ENCODE assay signal across 12 cellular contexts in the genomic region with DNA sequence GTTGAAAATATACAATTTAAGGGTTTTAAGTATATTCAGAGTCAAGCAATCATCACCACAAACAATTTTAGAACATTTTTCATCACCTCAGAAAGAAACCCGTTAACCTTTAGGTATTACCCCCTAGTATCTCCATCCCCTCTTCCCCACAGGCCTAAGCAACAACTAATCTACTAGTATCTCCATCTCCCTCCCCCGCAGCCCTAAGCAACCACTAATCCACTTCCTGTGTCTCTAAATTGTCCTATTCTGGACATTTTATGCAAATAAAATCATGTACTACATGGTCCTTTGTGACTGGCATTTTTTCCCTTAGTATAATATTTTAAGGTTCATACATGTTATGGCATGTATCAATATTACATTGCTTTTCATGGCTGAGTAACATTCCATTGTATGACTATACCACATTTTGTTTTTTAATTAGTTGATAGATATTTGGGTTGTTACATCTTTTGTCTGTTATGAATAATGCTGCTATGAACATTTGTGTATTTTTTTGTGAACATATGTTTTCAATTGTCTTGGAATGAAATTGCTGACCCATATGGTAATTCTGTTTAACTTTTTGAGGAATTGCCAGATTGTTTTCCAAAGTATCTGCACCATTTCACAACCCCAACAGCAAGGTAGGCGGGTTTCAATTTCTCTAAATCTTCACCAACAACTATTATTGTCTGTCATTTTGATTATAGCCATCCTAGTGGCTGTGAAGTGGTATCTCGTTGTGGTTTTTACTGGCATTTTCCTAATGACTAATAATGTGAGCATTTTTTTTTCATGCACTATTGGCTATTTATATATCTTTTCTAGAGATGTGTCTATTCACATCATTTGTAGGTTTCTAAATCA.
DNase-seq lines count a peak whose midpoint lies in the region; ATAC-seq and TF ChIP-seq lines count a peak whose summit lies in the region.
"Had no signal": no experiment of that assay in that cellular context is flagged by ENCODE, and none has a peak within 500 bp of the region (broad histone marks: within the 10 kb centered on the region; RNA-seq: fewer than 3 reads in every experiment).

No MANE protein-coding gene starts in this region.

- peak overlapping the region; percentile 13 for H3K4me3 Mint-ChIP-seq in activated naive CD8-positive, alpha-beta T cell treated with anti-CD3 and anti-CD28 coated beads, Interleukin-2, amount 10 ng/mL, durations not matched to agents 7 days and 5 days

- ATAC-seq in HG03060 (IDR thresholded peaks at IDR 0.05; ENCODE audit: low read depth, unreplicated experiment) (peak; percentile 47), body of pancreas (no peak)
- peak; percentile 35 for ATAC-seq in activated naive CD8-positive, alpha-beta T cell treated with anti-CD3 and anti-CD28 coated beads, Interleukin-2, amount 10 ng/mL, durations not matched to agents 7 days and 5 days (ENCODE audit: low read depth)
- ATAC-seq: naive thymus-derived CD4-positive, alpha-beta T cell had no signal

- H3K27ac Mint-ChIP-seq in activated naive CD8-positive, alpha-beta T cell treated with anti-CD3 and anti-CD28 coated beads, Interleukin-2, amount 10 ng/mL, durations not matched to agents 7 days and 5 days, result peak overlapping the region; percentile 2

- no peak for TF ChIP-seq CTCF in dorsolateral prefrontal cortex (IDR thresholded peaks at IDR 0.05 in 54 of 56, conservative IDR thresholded peaks at IDR 0.05 in 2 of 56; ENCODE audit: low read depth in 1 of 56, partially characterized antibody in 56 of 56)
- TF ChIP-seq CTCF in body of pancreas (IDR thresholded peaks at IDR 0.05), result no peak
- TF ChIP-seq CTCF in testis (IDR thresholded peaks at IDR 0.05), result no peak

- H3K4me1 ChIP-seq in body of pancreas (peaks cover 5% of the 10 kb centered on the region), testis (no peaks in the 10 kb centered on the region)

- H3K4me1 Mint-ChIP-seq in activated naive CD8-positive, alpha-beta T cell treated with anti-CD3 and anti-CD28 coated beads, Interleukin-2, amount 10 ng/mL, durations not matched to agents 7 days and 5 days, result peaks cover 29% of the 10 kb centered on the region

- no peak for TF ChIP-seq POLR2A in body of pancreas (IDR thresholded peaks at IDR 0.05)
- TF ChIP-seq POLR2A in testis (IDR thresholded peaks at IDR 0.05), result no peak

- H3K9me3 Mint-ChIP-seq in activated naive CD8-positive, alpha-beta T cell treated with anti-CD3 and anti-CD28 coated beads, Interleukin-2, amount 10 ng/mL, durations not matched to agents 7 days and 5 days, result peaks cover 4% of the 10 kb centered on the region

- no peaks in the 10 kb centered on the region for H3K27me3 ChIP-seq in dorsolateral prefrontal cortex
- H3K27me3 ChIP-seq in body of pancreas, result no peaks in the 10 kb centered on the region
- H3K27me3 ChIP-seq in testis, result no peaks in the 10 kb centered on the region
- H3K27me3 ChIP-seq: BLaER1 treated with 17β-estradiol and CSF1 and Interleukin-3, amounts not matched to agents 10 nM and 100 nM had no signal

- 85 to 91% methylated on average over 4 of the region's 4 CpGs for WGBS in body of pancreas, 2 donors
- WGBS in testis, 2 donors, result 91 to 95% methylated on average over 4 of the region's 4 CpGs

- H3K27me3 Mint-ChIP-seq in activated naive CD8-positive, alpha-beta T cell treated with anti-CD3 and anti-CD28 coated beads, Interleukin-2, amount 10 ng/mL, durations not matched to agents 7 days and 5 days, result no peaks in the 10 kb centered on the region
- H3K27me3 Mint-ChIP-seq: naive thymus-derived CD4-positive, alpha-beta T cell had no signal

- H3K4me3 ChIP-seq in dorsolateral prefrontal cortex, result no peak overlapping the region
- no peak overlapping the region for H3K4me3 ChIP-seq in body of pancreas
- no peak overlapping the region for H3K4me3 ChIP-seq in testis
- H3K4me3 ChIP-seq: BLaER1 treated with 17β-estradiol and CSF1 and Interleukin-3, amounts not matched to agents 10 nM and 100 nM had no signal

- intact Hi-C loops in dorsolateral prefrontal cortex (cut with DNase I) (no loop called here), body of pancreas (cut with DNase I) (no loop called here), testis (cut with DNase I; ENCODE audit: low total_unique reads) (no loop called here)

- H3K27ac ChIP-seq in dorsolateral prefrontal cortex (no peak overlapping the region), body of pancreas (no peak overlapping the region), testis (no peak overlapping the region)
- H3K27ac ChIP-seq: BLaER1 treated with 17β-estradiol and CSF1 and Interleukin-3, amounts not matched to agents 10 nM and 100 nM had no signal

- peaks cover 10% of the 10 kb centered on the region for H3K36me3 Mint-ChIP-seq in activated naive CD8-positive, alpha-beta T cell treated with anti-CD3 and anti-CD28 coated beads, Interleukin-2, amount 10 ng/mL, durations not matched to agents 7 days and 5 days

- DNase-seq in stimulated activated CD4-positive, alpha-beta T cell treated with anti-CD3 and anti-CD28 coated beads, Interleukin-15, amount 100 ng/mL, for 24 hours, result peak; percentile 16
- DNase-seq in stimulated activated CD4-positive, alpha-beta T cell treated with anti-CD3 and anti-CD28 coated beads, Interleukin-4, amount 100 ng/mL, for 4 hours, result no peak
- no peak for DNase-seq in activated naive CD8-positive, alpha-beta T cell treated with anti-CD3 and anti-CD28 coated beads, Interleukin-2, amount 10 ng/mL, durations not matched to agents 7 days and 5 days
- DNase-seq in NCI-H1694 (lab: John Stamatoyannopoulos, UW) (no peak), dorsolateral prefrontal cortex (no peak), body of pancreas (no peak), testis (no peak)
- DNase-seq: naive thymus-derived CD4-positive, alpha-beta T cell; NCI-H1930; stimulated activated CD4-positive, alpha-beta T cell treated with anti-CD3 and anti-CD28 coated beads, Interleukin-1b, Interleukin-23, amount 100 ng/mL, for 48 hours had no signal

- H3K36me3 ChIP-seq in body of pancreas (replicated peaks in 1 of 2; ENCODE audit: insufficient read depth in 1 of 2, low read depth in 2 of 2) (no peaks in the 10 kb centered on the region), testis (ENCODE audit: low read depth, missing control alignments) (no peaks in the 10 kb centered on the region)
- H3K36me3 ChIP-seq: BLaER1 treated with 17β-estradiol and CSF1 and Interleukin-3, amounts not matched to agents 10 nM and 100 nM had no signal

- H3K9me3 ChIP-seq in body of pancreas (no peaks in the 10 kb centered on the region), testis (no peaks in the 10 kb centered on the region)

- POLR2A ChIA-PET in activated naive CD8-positive, alpha-beta T cell treated with anti-CD3 and anti-CD28 coated beads, Interleukin-2, amount 10 ng/mL, durations not matched to agents 7 days and 5 days (lab: Charles Lee), result interaction anchor here (1.8 kb wide), 1 partner anchor 15 kb away, joined by 5 read pairs; no protein-coding TSS in a partner anchor
